In the genomic region with DNA sequence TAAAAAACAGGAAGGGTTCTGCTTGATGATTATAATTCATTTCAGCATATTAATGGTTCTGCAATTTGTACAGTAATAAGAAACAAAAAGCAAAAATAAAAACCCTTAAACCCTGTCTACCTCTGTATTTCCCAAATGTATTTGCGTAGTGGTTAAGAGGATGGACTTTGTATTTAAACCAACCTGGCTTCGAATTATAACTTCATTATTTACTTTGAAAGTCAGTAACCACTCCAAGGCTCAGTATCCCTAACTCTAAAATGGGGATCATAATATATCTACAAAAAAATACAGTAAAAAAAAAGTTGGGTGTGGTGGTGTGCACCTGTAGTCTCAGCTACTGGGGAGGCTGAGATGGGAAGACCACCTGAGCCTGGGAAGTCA, we compare ENCODE assay signal across 16 cellular contexts.
"Had no signal": no experiment of that assay in that cellular context is flagged by ENCODE, and none has a peak within 500 bp of the region (broad histone marks: within the 10 kb centered on the region; RNA-seq: fewer than 3 reads in every experiment).

No MANE protein-coding gene starts in this region.

- H3K27ac Mint-ChIP-seq: immature natural killer cell; naive thymus-derived CD4-positive, alpha-beta T cell had no signal

- H3K27ac ChIP-seq: esophagus muscularis mucosa, gastrocnemius medialis, heart right ventricle, left ventricle myocardium inferior, neutrophil, sigmoid colon, tibial artery, upper lobe of left lung, uterus had no signal

- H3K36me3 Mint-ChIP-seq: immature natural killer cell; naive thymus-derived CD4-positive, alpha-beta T cell had no signal

- ATAC-seq: gastrocnemius medialis; heart right ventricle; naive thymus-derived CD4-positive, alpha-beta T cell had no signal

- H3K4me3 Mint-ChIP-seq: immature natural killer cell; naive thymus-derived CD4-positive, alpha-beta T cell had no signal

- H3K4me1 Mint-ChIP-seq: immature natural killer cell; naive thymus-derived CD4-positive, alpha-beta T cell had no signal

- H3K4me3 ChIP-seq: esophagus muscularis mucosa, gastrocnemius medialis, heart right ventricle, left ventricle myocardium inferior, lung, sigmoid colon, skin epidermis, tibial artery, upper lobe of left lung, uterus had no signal

- H3K9me3 ChIP-seq: esophagus muscularis mucosa, gastrocnemius medialis, neutrophil, sigmoid colon, tibial artery, upper lobe of left lung, uterus had no signal

- H3K36me3 ChIP-seq: gastrocnemius medialis, heart right ventricle, left ventricle myocardium inferior, neutrophil, upper lobe of left lung, uterus had no signal

- DNase-seq: effector memory CD4-positive, alpha-beta T cell; gastrocnemius medialis; heart right ventricle; immature natural killer cell; left ventricle myocardium inferior; naive thymus-derived CD4-positive, alpha-beta T cell; sigmoid colon; stimulated activated CD4-positive, alpha-beta T cell treated with anti-CD3 and anti-CD28 coated beads, Interleukin-12 subunit alpha, Interleukin-12 subunit beta, amount 100 ng/mL, for 4 hours; stimulated activated naive CD4-positive, alpha-beta T cell treated with Interleukin-2 at 50 U/mL for 16 hours; tibial artery; upper lobe of left lung; uterus had no signal

- H3K27me3 ChIP-seq: esophagus muscularis mucosa, heart right ventricle, sigmoid colon, tibial artery, upper lobe of left lung, uterus had no signal

- H3K4me1 ChIP-seq: gastrocnemius medialis, left ventricle myocardium inferior, uterus had no signal

- H3K9me3 Mint-ChIP-seq: immature natural killer cell; naive thymus-derived CD4-positive, alpha-beta T cell had no signal
